In genomic region chr11:28736256-28736655, GRCh38 we compare ENCODE assay signal across 22 cellular contexts.
"Had no signal": no experiment of that assay in that cellular context is flagged by ENCODE, and none has a peak within 500 bp of the region (broad histone marks: within the 10 kb centered on the region; RNA-seq: fewer than 3 reads in every experiment).

No MANE protein-coding gene starts in this region.

- H3K27me3 Mint-ChIP-seq: progenitor cell of endocrine pancreas; stimulated activated naive B cell treated with anti-CD40 and anti-IgM and Interleukin-4, amounts not matched to agents 10 μg/mL and 1 μg/mL and 100 μg/mL, for 72 hours; stimulated activated naive CD8-positive, alpha-beta T cell treated with anti-CD3 and anti-CD28 coated beads, Interleukin-15, amount 100 ng/mL, for 72 hours had no signal

- H3K4me1 ChIP-seq: heart right ventricle, pancreas, right lobe of liver, testis, tibial nerve, upper lobe of right lung, vagina had no signal

- H3K27ac Mint-ChIP-seq: mesothelial cell of epicardium; natural killer cell; progenitor cell of endocrine pancreas; stimulated activated naive B cell treated with anti-CD40 and anti-IgM and Interleukin-4, amounts not matched to agents 10 μg/mL and 1 μg/mL and 100 μg/mL, for 72 hours; stimulated activated naive CD8-positive, alpha-beta T cell treated with anti-CD3 and anti-CD28 coated beads, Interleukin-15, amount 100 ng/mL, for 72 hours had no signal

- H3K36me3 Mint-ChIP-seq: mesothelial cell of epicardium; natural killer cell; stimulated activated naive B cell treated with anti-CD40 and anti-IgM and Interleukin-4, amounts not matched to agents 10 μg/mL and 1 μg/mL and 100 μg/mL, for 72 hours had no signal

- H3K9me3 ChIP-seq: heart right ventricle, pancreas, right lobe of liver, testis, tibial nerve, upper lobe of right lung, vagina had no signal

- H3K4me3 ChIP-seq: coronary artery, heart right ventricle, pancreas, right lobe of liver, skin epidermis, testis, tibial nerve, upper lobe of right lung, vagina had no signal

- H3K27me3 ChIP-seq: pancreas, right lobe of liver, testis, tibial nerve, upper lobe of right lung, vagina had no signal

- ATAC-seq: heart right ventricle; left lobe of liver; natural killer cell; pancreas; right lobe of liver; stimulated activated naive B cell treated with anti-CD40 and anti-IgM and Interleukin-4, amounts not matched to agents 10 μg/mL and 1 μg/mL and 100 μg/mL, for 72 hours; stimulated activated naive CD8-positive, alpha-beta T cell treated with anti-CD3 and anti-CD28 coated beads, Interleukin-15, amount 100 ng/mL, for 72 hours; upper lobe of right lung had no signal

- DNase-seq: effector CD4-positive, alpha-beta T cell; heart right ventricle; hypothalamus; islet precursor cell; natural killer cell; nucleus accumbens; pancreas; right lobe of liver; stimulated activated CD4-positive, alpha-beta T cell treated with anti-CD3 and anti-CD28 coated beads, Interleukin-2, amount 100 ng/mL, for 24 hours; stimulated activated CD4-positive, alpha-beta T cell treated with anti-CD3 and anti-CD28 coated beads, Interleukin-4, amount 100 ng/mL, for 4 hours; stimulated activated naive B cell treated with anti-CD40 and anti-IgM and Interleukin-4, amounts not matched to agents 10 μg/mL and 1 μg/mL and 100 μg/mL, for 72 hours; stimulated activated naive CD8-positive, alpha-beta T cell treated with anti-CD3 and anti-CD28 coated beads, Interleukin-15, amount 100 ng/mL, for 72 hours; testis; upper lobe of right lung had no signal

- H3K4me3 Mint-ChIP-seq: mesothelial cell of epicardium; natural killer cell; neural crest cell; stimulated activated naive B cell treated with anti-CD40 and anti-IgM and Interleukin-4, amounts not matched to agents 10 μg/mL and 1 μg/mL and 100 μg/mL, for 72 hours; stimulated activated naive CD8-positive, alpha-beta T cell treated with anti-CD3 and anti-CD28 coated beads, Interleukin-15, amount 100 ng/mL, for 72 hours had no signal

- H3K27ac ChIP-seq: coronary artery, heart right ventricle, pancreas, right lobe of liver, skin epidermis, testis, tibial nerve, upper lobe of right lung, vagina had no signal

- H3K36me3 ChIP-seq: heart right ventricle, pancreas, right lobe of liver, tibial nerve, upper lobe of right lung, vagina had no signal

- H3K4me1 Mint-ChIP-seq: natural killer cell; neural crest cell; stimulated activated naive B cell treated with anti-CD40 and anti-IgM and Interleukin-4, amounts not matched to agents 10 μg/mL and 1 μg/mL and 100 μg/mL, for 72 hours; stimulated activated naive CD8-positive, alpha-beta T cell treated with anti-CD3 and anti-CD28 coated beads, Interleukin-15, amount 100 ng/mL, for 72 hours had no signal

- H3K9me3 Mint-ChIP-seq: neural crest cell had no signal
